In the genomic region with DNA sequence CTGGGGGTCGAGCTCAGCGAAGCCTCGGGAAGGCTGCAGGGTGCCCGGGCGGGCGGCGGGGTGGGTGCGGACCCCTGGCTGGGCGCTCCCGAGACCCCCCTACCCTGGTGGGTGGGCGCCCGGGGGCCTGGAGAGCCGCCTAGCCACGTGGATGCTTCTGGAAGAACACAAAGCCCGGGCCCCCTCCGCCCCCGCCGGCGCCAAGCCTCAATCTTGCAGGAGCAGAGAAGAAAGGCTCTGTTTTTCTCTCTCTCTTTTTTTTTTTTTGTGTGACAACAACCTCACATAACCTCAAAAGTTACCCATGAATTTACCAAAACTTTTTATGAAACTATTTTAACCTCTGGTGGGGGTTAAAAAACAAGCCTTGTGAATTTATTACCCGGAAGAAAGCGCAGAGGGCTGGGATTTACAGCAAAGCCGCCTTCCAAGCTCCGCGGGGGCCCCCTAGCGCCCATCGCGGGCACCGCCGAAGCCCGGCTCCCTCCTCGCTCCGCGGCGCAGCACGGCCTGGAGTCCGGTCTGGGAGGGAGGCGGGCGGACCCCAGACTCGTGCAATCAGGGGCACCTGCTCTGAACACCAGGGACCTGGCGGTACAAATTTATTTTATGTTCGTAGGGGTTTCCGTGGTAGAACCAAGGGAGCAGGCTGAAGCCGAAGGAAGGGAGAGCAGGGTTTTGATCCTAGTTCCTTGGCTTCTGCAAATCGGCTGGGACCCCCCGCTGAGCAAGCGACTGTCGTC, we compare ENCODE assay signal across 1 cellular context.
TF ChIP-seq lines count a peak whose summit lies in the region.

No MANE protein-coding gene starts in this region.

TF ChIP-seq in HepG2, 621 proteins besides CTCF, POLR2A, EP300 and RAD21 (continued from another document and continues in another):
- TF ChIP-seq, protein P1, sequence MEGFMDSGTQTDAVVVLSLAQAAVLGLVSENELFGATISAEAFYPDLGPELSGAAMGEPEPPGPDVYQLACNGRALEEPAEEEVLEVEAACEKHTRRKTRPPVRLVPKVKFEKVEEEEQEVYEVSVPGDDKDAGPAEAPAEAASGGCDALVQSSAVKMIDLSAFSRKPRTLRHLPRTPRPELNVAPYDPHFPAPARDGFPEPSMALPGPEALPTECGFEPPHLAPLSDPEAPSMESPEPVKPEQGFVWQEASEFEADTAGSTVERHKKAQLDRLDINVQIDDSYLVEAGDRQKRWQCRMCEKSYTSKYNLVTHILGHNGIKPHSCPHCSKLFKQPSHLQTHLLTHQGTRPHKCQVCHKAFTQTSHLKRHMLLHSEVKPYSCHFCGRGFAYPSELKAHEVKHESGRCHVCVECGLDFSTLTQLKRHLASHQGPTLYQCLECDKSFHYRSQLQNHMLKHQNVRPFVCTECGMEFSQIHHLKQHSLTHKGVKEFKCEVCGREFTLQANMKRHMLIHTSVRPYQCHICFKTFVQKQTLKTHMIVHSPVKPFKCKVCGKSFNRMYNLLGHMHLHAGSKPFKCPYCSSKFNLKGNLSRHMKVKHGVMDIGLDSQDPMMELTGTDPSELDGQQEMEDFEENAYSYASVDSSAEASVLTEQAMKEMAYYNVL (CRISPR knock-in tag; IDR thresholded peaks at IDR 0.05; ENCODE audit: borderline replicate concordance): 0 out of 2 replicates have a peak, but pooled peaks have one; percentile 28
- TF ChIP-seq FOXP1 (IDR thresholded peaks at IDR 0.05) (no peak), FOXP1 (CRISPR knock-in tag; IDR thresholded peaks at IDR 0.05) (no peak), ZBTB1 (CRISPR knock-in tag; IDR thresholded peaks at IDR 0.05; ENCODE audit: borderline replicate concordance) (no peak), ERF (CRISPR knock-in tag; IDR thresholded peaks at IDR 0.05) (peak; percentile 17; the same call in 1 of the 2 replicates), MXD3 (CRISPR knock-in tag; IDR thresholded peaks at IDR 0.05) (peak; percentile 43; the same call in 1 of the 2 replicates), MXI1 (IDR thresholded peaks at IDR 0.05; ENCODE audit: borderline replicate concordance, low read depth, low read length) (no peak), HMGA1 (CRISPR knock-in tag; conservative IDR thresholded peaks at IDR 0.05) (no peak), NONO (IDR thresholded peaks at IDR 0.05) (no peak), NONO (CRISPR knock-in tag; conservative IDR thresholded peaks at IDR 0.05) (no peak), HES4 (CRISPR knock-in tag; IDR thresholded peaks at IDR 0.05; ENCODE audit: borderline replicate concordance) (no peak), ZNF510 (CRISPR knock-in tag; IDR thresholded peaks at IDR 0.05; ENCODE audit: low read depth) (no peak), RNF219 (CRISPR knock-in tag; IDR thresholded peaks at IDR 0.05) (0 out of 2 replicates have a peak, but pooled peaks have one; percentile 10), ZFAT (CRISPR knock-in tag; conservative IDR thresholded peaks at IDR 0.05) (no peak), ZNF3 (CRISPR knock-in tag; IDR thresholded peaks at IDR 0.05) (no peak), TAF15 (IDR thresholded peaks at IDR 0.05; ENCODE audit: low read depth, low read length, poor library complexity, severe bottlenecking) (peak; percentile 70), THRA (CRISPR knock-in tag; IDR thresholded peaks at IDR 0.05; ENCODE audit: borderline replicate concordance) (peak; percentile 49; the same call in 1 of the 2 replicates), ZNF788 (CRISPR knock-in tag; IDR thresholded peaks at IDR 0.05; ENCODE audit: borderline replicate concordance) (no peak), ZNF530 (CRISPR knock-in tag; IDR thresholded peaks at IDR 0.05; ENCODE audit: low read depth) (no peak), ATF5 (CRISPR knock-in tag; IDR thresholded peaks at IDR 0.05; ENCODE audit: low read depth) (no peak), ZNF691 (CRISPR knock-in tag; IDR thresholded peaks at IDR 0.05; ENCODE audit: borderline replicate concordance, low read depth) (peak; percentile 43; the same call in 1 of the 2 replicates), ZNF556 (CRISPR knock-in tag; IDR thresholded peaks at IDR 0.05; ENCODE audit: borderline replicate concordance) (no peak), ZNF224 (CRISPR knock-in tag; IDR thresholded peaks at IDR 0.05) (peak; percentile 67; the same call in 1 of the 2 replicates)
- TF ChIP-seq, protein P2, sequence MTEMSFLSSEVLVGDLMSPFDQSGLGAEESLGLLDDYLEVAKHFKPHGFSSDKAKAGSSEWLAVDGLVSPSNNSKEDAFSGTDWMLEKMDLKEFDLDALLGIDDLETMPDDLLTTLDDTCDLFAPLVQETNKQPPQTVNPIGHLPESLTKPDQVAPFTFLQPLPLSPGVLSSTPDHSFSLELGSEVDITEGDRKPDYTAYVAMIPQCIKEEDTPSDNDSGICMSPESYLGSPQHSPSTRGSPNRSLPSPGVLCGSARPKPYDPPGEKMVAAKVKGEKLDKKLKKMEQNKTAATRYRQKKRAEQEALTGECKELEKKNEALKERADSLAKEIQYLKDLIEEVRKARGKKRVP (CRISPR knock-in tag; IDR thresholded peaks at IDR 0.05): no peak
- TF ChIP-seq, protein P3, sequence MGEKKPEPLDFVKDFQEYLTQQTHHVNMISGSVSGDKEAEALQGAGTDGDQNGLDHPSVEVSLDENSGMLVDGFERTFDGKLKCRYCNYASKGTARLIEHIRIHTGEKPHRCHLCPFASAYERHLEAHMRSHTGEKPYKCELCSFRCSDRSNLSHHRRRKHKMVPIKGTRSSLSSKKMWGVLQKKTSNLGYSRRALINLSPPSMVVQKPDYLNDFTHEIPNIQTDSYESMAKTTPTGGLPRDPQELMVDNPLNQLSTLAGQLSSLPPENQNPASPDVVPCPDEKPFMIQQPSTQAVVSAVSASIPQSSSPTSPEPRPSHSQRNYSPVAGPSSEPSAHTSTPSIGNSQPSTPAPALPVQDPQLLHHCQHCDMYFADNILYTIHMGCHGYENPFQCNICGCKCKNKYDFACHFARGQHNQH (CRISPR knock-in tag; IDR thresholded peaks at IDR 0.05): 0 out of 2 replicates have a peak, but pooled peaks have one; percentile 45
- TF ChIP-seq, protein P4, sequence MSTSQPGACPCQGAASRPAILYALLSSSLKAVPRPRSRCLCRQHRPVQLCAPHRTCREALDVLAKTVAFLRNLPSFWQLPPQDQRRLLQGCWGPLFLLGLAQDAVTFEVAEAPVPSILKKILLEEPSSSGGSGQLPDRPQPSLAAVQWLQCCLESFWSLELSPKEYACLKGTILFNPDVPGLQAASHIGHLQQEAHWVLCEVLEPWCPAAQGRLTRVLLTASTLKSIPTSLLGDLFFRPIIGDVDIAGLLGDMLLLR (CRISPR knock-in tag; IDR thresholded peaks at IDR 0.05): no peak
- TF ChIP-seq, protein P5, sequence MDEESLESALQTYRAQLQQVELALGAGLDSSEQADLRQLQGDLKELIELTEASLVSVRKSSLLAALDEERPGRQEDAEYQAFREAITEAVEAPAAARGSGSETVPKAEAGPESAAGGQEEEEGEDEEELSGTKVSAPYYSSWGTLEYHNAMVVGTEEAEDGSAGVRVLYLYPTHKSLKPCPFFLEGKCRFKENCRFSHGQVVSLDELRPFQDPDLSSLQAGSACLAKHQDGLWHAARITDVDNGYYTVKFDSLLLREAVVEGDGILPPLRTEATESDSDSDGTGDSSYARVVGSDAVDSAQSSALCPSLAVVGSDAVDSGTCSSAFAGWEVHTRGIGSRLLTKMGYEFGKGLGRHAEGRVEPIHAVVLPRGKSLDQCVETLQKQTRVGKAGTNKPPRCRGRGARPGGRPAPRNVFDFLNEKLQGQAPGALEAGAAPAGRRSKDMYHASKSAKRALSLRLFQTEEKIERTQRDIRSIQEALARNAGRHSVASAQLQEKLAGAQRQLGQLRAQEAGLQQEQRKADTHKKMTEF (CRISPR knock-in tag; IDR thresholded peaks at IDR 0.05): 0 out of 2 replicates have a peak, but pooled peaks have one; percentile 34
- TF ChIP-seq, protein P6, sequence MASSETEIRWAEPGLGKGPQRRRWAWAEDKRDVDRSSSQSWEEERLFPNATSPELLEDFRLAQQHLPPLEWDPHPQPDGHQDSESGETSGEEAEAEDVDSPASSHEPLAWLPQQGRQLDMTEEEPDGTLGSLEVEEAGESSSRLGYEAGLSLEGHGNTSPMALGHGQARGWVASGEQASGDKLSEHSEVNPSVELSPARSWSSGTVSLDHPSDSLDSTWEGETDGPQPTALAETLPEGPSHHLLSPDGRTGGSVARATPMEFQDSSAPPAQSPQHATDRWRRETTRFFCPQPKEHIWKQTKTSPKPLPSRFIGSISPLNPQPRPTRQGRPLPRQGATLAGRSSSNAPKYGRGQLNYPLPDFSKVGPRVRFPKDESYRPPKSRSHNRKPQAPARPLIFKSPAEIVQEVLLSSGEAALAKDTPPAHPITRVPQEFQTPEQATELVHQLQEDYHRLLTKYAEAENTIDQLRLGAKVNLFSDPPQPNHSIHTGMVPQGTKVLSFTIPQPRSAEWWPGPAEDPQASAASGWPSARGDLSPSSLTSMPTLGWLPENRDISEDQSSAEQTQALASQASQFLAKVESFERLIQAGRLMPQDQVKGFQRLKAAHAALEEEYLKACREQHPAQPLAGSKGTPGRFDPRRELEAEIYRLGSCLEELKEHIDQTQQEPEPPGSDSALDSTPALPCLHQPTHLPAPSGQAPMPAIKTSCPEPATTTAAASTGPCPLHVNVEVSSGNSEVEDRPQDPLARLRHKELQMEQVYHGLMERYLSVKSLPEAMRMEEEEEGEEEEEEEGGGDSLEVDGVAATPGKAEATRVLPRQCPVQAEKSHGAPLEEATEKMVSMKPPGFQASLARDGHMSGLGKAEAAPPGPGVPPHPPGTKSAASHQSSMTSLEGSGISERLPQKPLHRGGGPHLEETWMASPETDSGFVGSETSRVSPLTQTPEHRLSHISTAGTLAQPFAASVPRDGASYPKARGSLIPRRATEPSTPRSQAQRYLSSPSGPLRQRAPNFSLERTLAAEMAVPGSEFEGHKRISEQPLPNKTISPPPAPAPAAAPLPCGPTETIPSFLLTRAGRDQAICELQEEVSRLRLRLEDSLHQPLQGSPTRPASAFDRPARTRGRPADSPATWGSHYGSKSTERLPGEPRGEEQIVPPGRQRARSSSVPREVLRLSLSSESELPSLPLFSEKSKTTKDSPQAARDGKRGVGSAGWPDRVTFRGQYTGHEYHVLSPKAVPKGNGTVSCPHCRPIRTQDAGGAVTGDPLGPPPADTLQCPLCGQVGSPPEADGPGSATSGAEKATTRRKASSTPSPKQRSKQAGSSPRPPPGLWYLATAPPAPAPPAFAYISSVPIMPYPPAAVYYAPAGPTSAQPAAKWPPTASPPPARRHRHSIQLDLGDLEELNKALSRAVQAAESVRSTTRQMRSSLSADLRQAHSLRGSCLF (CRISPR knock-in tag; IDR thresholded peaks at IDR 0.05; ENCODE audit: borderline replicate concordance): no peak
- TF ChIP-seq, protein P7, sequence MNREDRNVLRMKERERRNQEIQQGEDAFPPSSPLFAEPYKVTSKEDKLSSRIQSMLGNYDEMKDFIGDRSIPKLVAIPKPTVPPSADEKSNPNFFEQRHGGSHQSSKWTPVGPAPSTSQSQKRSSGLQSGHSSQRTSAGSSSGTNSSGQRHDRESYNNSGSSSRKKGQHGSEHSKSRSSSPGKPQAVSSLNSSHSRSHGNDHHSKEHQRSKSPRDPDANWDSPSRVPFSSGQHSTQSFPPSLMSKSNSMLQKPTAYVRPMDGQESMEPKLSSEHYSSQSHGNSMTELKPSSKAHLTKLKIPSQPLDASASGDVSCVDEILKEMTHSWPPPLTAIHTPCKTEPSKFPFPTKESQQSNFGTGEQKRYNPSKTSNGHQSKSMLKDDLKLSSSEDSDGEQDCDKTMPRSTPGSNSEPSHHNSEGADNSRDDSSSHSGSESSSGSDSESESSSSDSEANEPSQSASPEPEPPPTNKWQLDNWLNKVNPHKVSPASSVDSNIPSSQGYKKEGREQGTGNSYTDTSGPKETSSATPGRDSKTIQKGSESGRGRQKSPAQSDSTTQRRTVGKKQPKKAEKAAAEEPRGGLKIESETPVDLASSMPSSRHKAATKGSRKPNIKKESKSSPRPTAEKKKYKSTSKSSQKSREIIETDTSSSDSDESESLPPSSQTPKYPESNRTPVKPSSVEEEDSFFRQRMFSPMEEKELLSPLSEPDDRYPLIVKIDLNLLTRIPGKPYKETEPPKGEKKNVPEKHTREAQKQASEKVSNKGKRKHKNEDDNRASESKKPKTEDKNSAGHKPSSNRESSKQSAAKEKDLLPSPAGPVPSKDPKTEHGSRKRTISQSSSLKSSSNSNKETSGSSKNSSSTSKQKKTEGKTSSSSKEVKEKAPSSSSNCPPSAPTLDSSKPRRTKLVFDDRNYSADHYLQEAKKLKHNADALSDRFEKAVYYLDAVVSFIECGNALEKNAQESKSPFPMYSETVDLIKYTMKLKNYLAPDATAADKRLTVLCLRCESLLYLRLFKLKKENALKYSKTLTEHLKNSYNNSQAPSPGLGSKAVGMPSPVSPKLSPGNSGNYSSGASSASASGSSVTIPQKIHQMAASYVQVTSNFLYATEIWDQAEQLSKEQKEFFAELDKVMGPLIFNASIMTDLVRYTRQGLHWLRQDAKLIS (CRISPR knock-in tag; IDR thresholded peaks at IDR 0.05): no peak
